Comparison of ENCODE assay signal across 8 cellular contexts in genomic region chr16:66752379-66752778, GRCh38. TPM values are rescaled to one million over a fixed set of nuclear protein-coding genes. Genes with fewer than 3 reads are reported as not detected.
DNase-seq lines count a peak whose midpoint lies in the region; ATAC-seq and TF ChIP-seq lines count a peak whose summit lies in the region.

No MANE protein-coding gene starts in this region.

- no peak for ATAC-seq in T-cell (replicated peaks in 1 of 4)
- no peak for ATAC-seq in stimulated activated naive B cell treated with anti-CD40 and anti-IgM and Interleukin-4, amounts not matched to agents 10 μg/mL and 1 μg/mL and 100 μg/mL, for 72 hours (replicated peaks)

- no peaks in the 10 kb centered on the region for H3K9me3 Mint-ChIP-seq in T-helper 1 cell treated with Interleukin-12 subunit alpha and Interleukin-12 subunit beta and Interleukin-4 antibody, amounts not matched to agents 30 μg/mL and 1 μg/mL, for 36 hours
- H3K9me3 Mint-ChIP-seq in T-cell (no peaks in the 10 kb centered on the region), glutamatergic neuron (ENCODE audit: unreplicated experiment) (peaks cover 9% of the 10 kb centered on the region)
- no peaks in the 10 kb centered on the region for H3K9me3 Mint-ChIP-seq in stimulated activated naive B cell treated with anti-CD40 and anti-IgM and Interleukin-4, amounts not matched to agents 10 μg/mL and 1 μg/mL and 100 μg/mL, for 72 hours

- TF ChIP-seq CTCF in glutamatergic neuron (IDR thresholded peaks at IDR 0.05; ENCODE audit: partially characterized antibody, unreplicated experiment) (no peak), GM13977 (IDR thresholded peaks at IDR 0.05; ENCODE audit: extremely low read depth, insufficient read depth, missing control alignments) (no peak), foreskin fibroblast (IDR thresholded peaks at IDR 0.05; ENCODE audit: low read depth, low read length) (no peak)

- H3K36me3 Mint-ChIP-seq in T-helper 1 cell treated with Interleukin-12 subunit alpha and Interleukin-12 subunit beta and Interleukin-4 antibody, amounts not matched to agents 30 μg/mL and 1 μg/mL, for 36 hours (ENCODE audit: low read depth) = peaks cover 20% of the 10 kb centered on the region
- peaks cover 12% of the 10 kb centered on the region for H3K36me3 Mint-ChIP-seq in T-cell
- H3K36me3 Mint-ChIP-seq in glutamatergic neuron (ENCODE audit: unreplicated experiment) = no peaks in the 10 kb centered on the region
- H3K36me3 Mint-ChIP-seq in stimulated activated naive B cell treated with anti-CD40 and anti-IgM and Interleukin-4, amounts not matched to agents 10 μg/mL and 1 μg/mL and 100 μg/mL, for 72 hours = peaks cover 6 to 14% of the 10 kb centered on the region in 2 donors

- no peak for DNase-seq in T-helper 1 cell
- DNase-seq in T-cell = no peak
- DNase-seq in glutamatergic neuron = no peak
- no peak for DNase-seq in stimulated activated naive B cell treated with anti-CD40 and anti-IgM and Interleukin-4, amounts not matched to agents 10 μg/mL and 1 μg/mL and 100 μg/mL, for 72 hours
- DNase-seq in GM13977 (ENCODE audit: low spot score) = no peak
- no peak for DNase-seq in germinal center (ENCODE audit: low spot score)
- no peak for DNase-seq in foreskin fibroblast

- H3K27ac Mint-ChIP-seq in T-helper 1 cell treated with Interleukin-12 subunit alpha and Interleukin-12 subunit beta and Interleukin-4 antibody, amounts not matched to agents 30 μg/mL and 1 μg/mL, for 36 hours = peak overlapping the region; percentile 75
- H3K27ac Mint-ChIP-seq in T-cell = peak overlapping the region; percentile 86 to 92
- peak overlapping the region; percentile 59 for H3K27ac Mint-ChIP-seq in glutamatergic neuron (ENCODE audit: unreplicated experiment)
- H3K27ac Mint-ChIP-seq in stimulated activated naive B cell treated with anti-CD40 and anti-IgM and Interleukin-4, amounts not matched to agents 10 μg/mL and 1 μg/mL and 100 μg/mL, for 72 hours = peak overlapping the region; percentile 91

- peaks cover 30% of the 10 kb centered on the region for H3K4me1 Mint-ChIP-seq in T-helper 1 cell treated with Interleukin-12 subunit alpha and Interleukin-12 subunit beta and Interleukin-4 antibody, amounts not matched to agents 30 μg/mL and 1 μg/mL, for 36 hours (ENCODE audit: low read depth)
- peaks cover 33 to 38% (median 33%) of the 10 kb centered on the region in 3 donors for H3K4me1 Mint-ChIP-seq in T-cell
- peaks cover 13% of the 10 kb centered on the region for H3K4me1 Mint-ChIP-seq in glutamatergic neuron (ENCODE audit: low read depth, unreplicated experiment)
- H3K4me1 Mint-ChIP-seq in stimulated activated naive B cell treated with anti-CD40 and anti-IgM and Interleukin-4, amounts not matched to agents 10 μg/mL and 1 μg/mL and 100 μg/mL, for 72 hours = peaks cover 15 to 36% of the 10 kb centered on the region in 2 donors

- POLR2A ChIA-PET in T-cell (lab: Charles Lee) = interaction anchor here in 1 of 2 donors (0.6 kb wide), 1 partner anchor 15 kb away, joined by 9 read pairs; no protein-coding TSS in a partner anchor

- H3K4me3 ChIP-seq in foreskin fibroblast (ENCODE audit: low read depth in 1 of 2, low read length in 2 of 2) = no peak overlapping the region

- CTCF ChIA-PET in T-cell (lab: Charles Lee) = interaction anchor here in 1 of 2 donors (0.6 to 1.9 kb wide), 10 partner anchors 10 to 345 kb away, joined by 3 to 7 read pairs (median 5); partner anchors contain the start of genes CKLF and NAE1

- H3K4me3 Mint-ChIP-seq in T-helper 1 cell treated with Interleukin-12 subunit alpha and Interleukin-12 subunit beta and Interleukin-4 antibody, amounts not matched to agents 30 μg/mL and 1 μg/mL, for 36 hours = peak overlapping the region; percentile 74
- H3K4me3 Mint-ChIP-seq in T-cell (peak overlapping the region; percentile 75 to 89 (median 77)), glutamatergic neuron (ENCODE audit: unreplicated experiment) (peak overlapping the region; percentile 71)
- H3K4me3 Mint-ChIP-seq in stimulated activated naive B cell treated with anti-CD40 and anti-IgM and Interleukin-4, amounts not matched to agents 10 μg/mL and 1 μg/mL and 100 μg/mL, for 72 hours = peak overlapping the region; percentile 88 to 91

- in situ Hi-C loops in GM13977 (cut with MboI; ENCODE audit: low pct_unique_long_range_greater_than_20kb, low sequenced_read_pairs, unreplicated experiment) = loop anchor here (10.0 kb wide), 1 partner anchor 62 kb away; no protein-coding TSS in a partner anchor

- H3K27me3 Mint-ChIP-seq in T-helper 1 cell treated with Interleukin-12 subunit alpha and Interleukin-12 subunit beta and Interleukin-4 antibody, amounts not matched to agents 30 μg/mL and 1 μg/mL, for 36 hours (ENCODE audit: low read depth) = peaks cover 34% of the 10 kb centered on the region
- peaks cover 0 to 14% of the 10 kb centered on the region in 2 donors for H3K27me3 Mint-ChIP-seq in T-cell
- H3K27me3 Mint-ChIP-seq in glutamatergic neuron (ENCODE audit: unreplicated experiment) = peaks cover 4% of the 10 kb centered on the region
- peaks cover 12 to 13% of the 10 kb centered on the region in 2 donors for H3K27me3 Mint-ChIP-seq in stimulated activated naive B cell treated with anti-CD40 and anti-IgM and Interleukin-4, amounts not matched to agents 10 μg/mL and 1 μg/mL and 100 μg/mL, for 72 hours

RNA-seq across cellular contexts. Expression of gene DYNC1LI2, which starts 1.0 kb away (rescaled TPM):
- total RNA-seq in T-cell (10 to 100 TPM; 69.9 to 92.1 (median 81.3) TPM), glutamatergic neuron (ENCODE audit: unreplicated experiment) (269 TPM)

RNA-seq across cellular contexts. Expression of gene TERB1, which starts 49.0 kb away (rescaled TPM):
- total RNA-seq in T-cell = under 1 TPM in 2 of 5 donors, not detected in 3; 0.10 to 0.12 TPM
- 0.39 TPM for total RNA-seq in glutamatergic neuron (ENCODE audit: unreplicated experiment)

RNA-seq across cellular contexts. Expression of gene CMTM4, which starts 55.8 kb away (rescaled TPM):
- total RNA-seq in T-cell (1 to 10 TPM; 1.1 to 2.3 (median 1.8) TPM), glutamatergic neuron (ENCODE audit: unreplicated experiment) (8.2 TPM)
